In genomic region chr12:108567388-108567787, GRCh38 we compare ENCODE assay signal across 10 cellular contexts. TPM values are rescaled to one million over a fixed set of nuclear protein-coding genes. Genes with fewer than 3 reads are reported as not detected.
DNase-seq lines count a peak whose midpoint lies in the region; ATAC-seq and TF ChIP-seq lines count a peak whose summit lies in the region.
"Had no signal": no experiment of that assay in that cellular context is flagged by ENCODE, and none has a peak within 500 bp of the region (broad histone marks: within the 10 kb centered on the region; RNA-seq: fewer than 3 reads in every experiment).

No MANE protein-coding gene starts in this region.

- intact Hi-C loops in gastrocnemius medialis (cut with DNase I; ENCODE audit: low total_unique reads): no loop called here

- no peaks in the 10 kb centered on the region for H3K9me3 Mint-ChIP-seq in CD8-positive, alpha-beta memory T cell

- no peak overlapping the region for H3K4me3 ChIP-seq in CD8-positive, alpha-beta memory T cell (ENCODE audit: low read length)
- no peak overlapping the region for H3K4me3 ChIP-seq in OCI-LY1 (ENCODE audit: low read depth, low read length, poor library complexity, severe bottlenecking)
- no peak overlapping the region for H3K4me3 ChIP-seq in fibroblast of mammary gland (ENCODE audit: control insufficient read depth, low read depth, low read length)
- H3K4me3 ChIP-seq in gastrocnemius medialis: no peak overlapping the region

- peaks cover 37 to 85% (median 70%) of the 10 kb centered on the region in 3 donors for H3K4me1 Mint-ChIP-seq in CD8-positive, alpha-beta memory T cell

- no peaks in the 10 kb centered on the region for H3K27me3 Mint-ChIP-seq in CD8-positive, alpha-beta memory T cell

- DNase-seq in CD8-positive, alpha-beta memory T cell: no peak
- peak; percentile 14 for DNase-seq in fibroblast of mammary gland (ENCODE audit: low read depth)
- DNase-seq in gastrocnemius medialis: no peak
- DNase-seq in stimulated activated CD4-positive, alpha-beta T cell treated with anti-CD3 and anti-CD28 coated beads, Interleukin-4, amount 100 ng/mL, for 24 hours: no peak
- no peak for DNase-seq in NCI-H1105 treated with DMSO at 0.1 percent for 48 hours (lab: John Stamatoyannopoulos, UW)
- DNase-seq in effector CD8-positive, alpha-beta T cell (lab: John Stamatoyannopoulos, UW): no peak
- DNase-seq: NCI-H1048, NCI-H82 had no signal

- TF ChIP-seq CTCF in OCI-LY1 (IDR thresholded peaks at IDR 0.05; ENCODE audit: low read length) (no peak), fibroblast of mammary gland (conservative IDR thresholded peaks at IDR 0.05; ENCODE audit: control insufficient read depth, insufficient read depth, low read depth, low read length) (no peak), gastrocnemius medialis (IDR thresholded peaks at IDR 0.05 in 4 of 5, conservative IDR thresholded peaks at IDR 0.05 in 1 of 5) (no peak)

- CTCF ChIA-PET in CD8-positive, alpha-beta memory T cell (lab: Charles Lee): interaction anchor here (1.0 to 18.3 kb wide), 7 partner anchors 10 to 526 kb away, joined by 3 to 206 read pairs (median 10); partner anchors contain the start of gene ALKBH2

- in situ Hi-C loops in gastrocnemius medialis (cut with MboI; ENCODE audit: low sequenced_read_pairs in 4 of 4): loop anchor here (5.0 to 25.0 kb wide), 5 partner anchors 50 to 527 kb away; partner anchors contain the start of genes ALKBH2 (in 4 of the 4), UNG (in 4 of the 4) and SSH1 (in 1 of the 4)

- no peak overlapping the region for H3K4me3 Mint-ChIP-seq in CD8-positive, alpha-beta memory T cell

- no peaks in the 10 kb centered on the region; the same call in 1 of the 2 replicates for H3K79me2 ChIP-seq in OCI-LY1 (ENCODE audit: insufficient read depth, low read length)

- H3K9me3 ChIP-seq in CD8-positive, alpha-beta memory T cell (ENCODE audit: low read length): no peaks in the 10 kb centered on the region
- H3K9me3 ChIP-seq in OCI-LY1 (ENCODE audit: low read length) (no peaks in the 10 kb centered on the region), gastrocnemius medialis (no peaks in the 10 kb centered on the region)

- no peaks in the 10 kb centered on the region for H3K27me3 ChIP-seq in CD8-positive, alpha-beta memory T cell (ENCODE audit: insufficient read depth, low read length, poor library complexity, severe bottlenecking)
- H3K27me3 ChIP-seq in OCI-LY1 (ENCODE audit: insufficient read depth, low read length): no peaks in the 10 kb centered on the region
- no peaks in the 10 kb centered on the region for H3K27me3 ChIP-seq in gastrocnemius medialis

- no peak for ATAC-seq in gastrocnemius medialis
- ATAC-seq in HG02973 (IDR thresholded peaks at IDR 0.05; ENCODE audit: unreplicated experiment): no peak

- TF ChIP-seq POLR2A in gastrocnemius medialis (IDR thresholded peaks at IDR 0.05): no peak

- no peaks in the 10 kb centered on the region for H4K20me1 ChIP-seq in OCI-LY1 (ENCODE audit: insufficient read depth, low read length)

- H3K36me3 Mint-ChIP-seq in CD8-positive, alpha-beta memory T cell: peaks cover 8 to 74% (median 18%) of the 10 kb centered on the region in 3 donors

- H2AFZ ChIP-seq in OCI-LY1 (ENCODE audit: low read length): no peak overlapping the region

- H3K36me3 ChIP-seq in CD8-positive, alpha-beta memory T cell (ENCODE audit: insufficient read depth, low read length): peaks cover 46% of the 10 kb centered on the region
- H3K36me3 ChIP-seq in OCI-LY1 (ENCODE audit: insufficient read depth, low read length) (peaks cover 45% of the 10 kb centered on the region; the same call in 1 of the 2 replicates), gastrocnemius medialis (peaks cover 2 to 63% of the 10 kb centered on the region in 2 donors)

- H3K27ac Mint-ChIP-seq in CD8-positive, alpha-beta memory T cell: peak overlapping the region; percentile 70 to 96 (median 92)

- H3K4me1 ChIP-seq in CD8-positive, alpha-beta memory T cell (ENCODE audit: insufficient read depth, low read length): peaks cover 70% of the 10 kb centered on the region
- H3K4me1 ChIP-seq in OCI-LY1 (ENCODE audit: insufficient read depth, low read length, severe bottlenecking): peaks cover 74% of the 10 kb centered on the region
- peaks cover 28 to 32% of the 10 kb centered on the region in 2 donors for H3K4me1 ChIP-seq in gastrocnemius medialis

- H3K27ac ChIP-seq in CD8-positive, alpha-beta memory T cell (ENCODE audit: low read depth, low read length): no peak overlapping the region
- H3K27ac ChIP-seq in OCI-LY1 (ENCODE audit: low read depth, low read length, poor library complexity, severe bottlenecking) (peak overlapping the region; percentile 74), gastrocnemius medialis (peak overlapping the region in 3 of 4 donors; percentile 7 to 97 (median 96))

- POLR2A ChIA-PET in CD8-positive, alpha-beta memory T cell (lab: Charles Lee): interaction anchor here (0.6 kb wide), 1 partner anchor 234 kb away, joined by 3 read pairs; no protein-coding TSS in a partner anchor

- no peak overlapping the region for H3K9ac ChIP-seq in OCI-LY1 (ENCODE audit: low read length)

- no peaks in the 10 kb centered on the region for H3F3A ChIP-seq in OCI-LY1 (ENCODE audit: insufficient read depth, low read length)

- no peaks in the 10 kb centered on the region for H3K9me2 ChIP-seq in OCI-LY1 (ENCODE audit: low read depth, low read length)

- no peak overlapping the region for H3K4me2 ChIP-seq in OCI-LY1 (ENCODE audit: low read length)

RNA-seq across cellular contexts. Expression of gene ISCU, which starts 5.0 kb away (rescaled TPM):
- total RNA-seq in CD8-positive, alpha-beta memory T cell: 100 to 1,000 TPM; 113 to 116 TPM
- polyA plus RNA-seq in CD8-positive, alpha-beta memory T cell: 302 TPM
- 100 to 1,000 TPM; 232 to 337 (median 249) TPM for total RNA-seq in gastrocnemius medialis

RNA-seq across cellular contexts. Expression of gene SART3, which starts 6.4 kb away (rescaled TPM):
- 10 to 100 TPM; 82.4 to 82.7 TPM for total RNA-seq in CD8-positive, alpha-beta memory T cell
- polyA plus RNA-seq in CD8-positive, alpha-beta memory T cell: 40.1 TPM
- total RNA-seq in gastrocnemius medialis: 10 to 100 TPM; 38.1 to 52.6 (median 51.3) TPM

RNA-seq across cellular contexts. Expression of gene TMEM119, which starts 30.5 kb away (rescaled TPM):
- not detected for total RNA-seq in CD8-positive, alpha-beta memory T cell
- 0.66 TPM for polyA plus RNA-seq in CD8-positive, alpha-beta memory T cell
- total RNA-seq in gastrocnemius medialis: under 1 TPM in 1 of 4 donors, not detected in 3; 0.85 TPM

RNA-seq across cellular contexts. Expression of gene FICD, which starts 52.3 kb away (rescaled TPM):
- total RNA-seq in CD8-positive, alpha-beta memory T cell: 1 to 10 TPM; 5.8 to 5.9 TPM
- 5.2 TPM for polyA plus RNA-seq in CD8-positive, alpha-beta memory T cell
- 1 to 10 TPM; 3.1 to 4.6 (median 3.6) TPM for total RNA-seq in gastrocnemius medialis
